ENCODE assay signal across 11 cellular contexts in the genomic region with DNA sequence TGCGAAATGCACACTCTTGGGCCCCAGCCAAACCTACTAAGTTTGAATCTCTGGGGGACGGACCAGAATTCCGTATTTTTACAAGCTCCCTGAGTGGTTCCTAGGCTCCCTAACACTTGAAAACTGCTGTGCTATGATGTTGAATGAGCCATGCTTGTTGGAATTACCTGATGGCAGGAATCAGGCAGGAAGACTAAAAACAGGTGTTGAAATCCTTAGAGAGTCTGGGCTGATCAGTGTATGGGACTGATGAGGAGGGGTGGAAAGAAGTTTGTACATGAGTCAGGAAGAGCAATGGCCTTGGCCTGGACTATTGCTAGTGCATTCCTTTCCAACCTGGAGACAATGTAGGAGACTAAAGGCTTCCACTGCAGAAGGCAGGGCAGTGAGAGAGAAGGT. TPM values are rescaled to one million over a fixed set of nuclear protein-coding genes. Genes with fewer than 3 reads are reported as not detected.
DNase-seq lines count a peak whose midpoint lies in the region; ATAC-seq and TF ChIP-seq lines count a peak whose summit lies in the region.
"Had no signal": no experiment of that assay in that cellular context is flagged by ENCODE, and none has a peak within 500 bp of the region (broad histone marks: within the 10 kb centered on the region; RNA-seq: fewer than 3 reads in every experiment).

No MANE protein-coding gene starts in this region.

- H3K4me1 Mint-ChIP-seq in stimulated activated naive CD8-positive, alpha-beta T cell treated with anti-CD3 and anti-CD28 coated beads, Interleukin-15, Interleukin-2, amounts not matched to agents 100 ng/mL and 50 ng/mL, for 24 hours (ENCODE audit: low read depth), result peaks cover 39% of the 10 kb centered on the region

- H3K9me3 Mint-ChIP-seq in stimulated activated naive CD8-positive, alpha-beta T cell treated with anti-CD3 and anti-CD28 coated beads, Interleukin-15, Interleukin-2, amounts not matched to agents 100 ng/mL and 50 ng/mL, for 24 hours, result no peaks in the 10 kb centered on the region

- no peak overlapping the region for H3K4me3 ChIP-seq in mucosa of descending colon
- H3K4me3 ChIP-seq: GM12878, SK-N-MC had no signal

- no peaks in the 10 kb centered on the region for H3K9me3 ChIP-seq in mucosa of descending colon

- ATAC-seq in stimulated activated naive CD8-positive, alpha-beta T cell treated with anti-CD3 and anti-CD28 coated beads, Interleukin-15, Interleukin-2, amounts not matched to agents 100 U/mL and 50 U/mL, for 24 hours, result no peak
- ATAC-seq in mucosa of descending colon, result no peak
- ATAC-seq in GM19023 (IDR thresholded peaks at IDR 0.05; ENCODE audit: unreplicated experiment), result no peak
- ATAC-seq: GM12878 had no signal

- H3K4me1 ChIP-seq in mucosa of descending colon (ENCODE audit: low read depth), result peaks cover 11% of the 10 kb centered on the region

- no peaks in the 10 kb centered on the region for H3K36me3 ChIP-seq in mucosa of descending colon (ENCODE audit: low read depth)

- no peaks in the 10 kb centered on the region for H3K27me3 Mint-ChIP-seq in stimulated activated naive CD8-positive, alpha-beta T cell treated with anti-CD3 and anti-CD28 coated beads, Interleukin-15, Interleukin-2, amounts not matched to agents 100 ng/mL and 50 ng/mL, for 24 hours

- H3K36me3 Mint-ChIP-seq in stimulated activated naive CD8-positive, alpha-beta T cell treated with anti-CD3 and anti-CD28 coated beads, Interleukin-15, Interleukin-2, amounts not matched to agents 100 ng/mL and 50 ng/mL, for 24 hours (ENCODE audit: low read depth), result no peaks in the 10 kb centered on the region

- TF ChIP-seq CTCF in mucosa of descending colon (IDR thresholded peaks at IDR 0.05), result no peak

- H3K27ac Mint-ChIP-seq in stimulated activated naive CD8-positive, alpha-beta T cell treated with anti-CD3 and anti-CD28 coated beads, Interleukin-15, Interleukin-2, amounts not matched to agents 100 ng/mL and 50 ng/mL, for 24 hours, result peak overlapping the region; percentile 84

- no peak overlapping the region for H3K4me3 Mint-ChIP-seq in stimulated activated naive CD8-positive, alpha-beta T cell treated with anti-CD3 and anti-CD28 coated beads, Interleukin-15, Interleukin-2, amounts not matched to agents 100 ng/mL and 50 ng/mL, for 24 hours

- intact Hi-C loops in mucosa of descending colon (cut with DNase I, micrococcal nuclease), result no loop called here

- no peak for DNase-seq in stimulated activated naive CD8-positive, alpha-beta T cell treated with anti-CD3 and anti-CD28 coated beads, Interleukin-15, Interleukin-2, amounts not matched to agents 100 U/mL and 50 U/mL, for 24 hours
- DNase-seq in dermis blood vessel endothelial cell (peak; percentile 11), mucosa of descending colon (no peak)
- DNase-seq in activated CD8-positive, alpha-beta memory T cell treated with anti-CD3 and anti-CD28 coated beads, Interleukin-2, amount 50 U/mL, for 48 hours, result no peak
- DNase-seq: DMS79 treated with DMSO at 0.1 percent for 48 hours, NCI-H1092 had no signal

RNA-seq across cellular contexts. Expression of a gene that starts 24.9 kb away (rescaled TPM):
- 134 and 157 TPM in 2 replicates for total RNA-seq in dermis blood vessel endothelial cell
- total RNA-seq in mucosa of descending colon, result 100 to 1,000 TPM; 201 to 464 (median 319) TPM

RNA-seq across cellular contexts. Expression of a gene that starts 39.4 kb away (rescaled TPM):
- total RNA-seq in dermis blood vessel endothelial cell (0.17 TPM in 1 of 2 replicates, not detected in the other), mucosa of descending colon (not detected)
- total RNA-seq: GM12878, kidney epithelial cell had no signal

RNA-seq across cellular contexts. Expression of a gene that starts 46.9 kb away (rescaled TPM):
- total RNA-seq in dermis blood vessel endothelial cell, result 26.5 and 50.2 TPM in 2 replicates
- 100 to 1,000 TPM in 1 of 3 donors, 10 to 100 TPM in 2; 77.1 to 101 (median 92.1) TPM for total RNA-seq in mucosa of descending colon

RNA-seq across cellular contexts. Expression of a gene that starts 47.3 kb away (rescaled TPM):
- total RNA-seq in dermis blood vessel endothelial cell, result 162 and 185 TPM in 2 replicates
- total RNA-seq in mucosa of descending colon, result 10 to 100 TPM; 80.2 to 97.0 (median 94.1) TPM

RNA-seq across cellular contexts. Expression of a gene that starts 56.4 kb away (rescaled TPM):
- total RNA-seq in dermis blood vessel endothelial cell (not detected in 2 replicates), mucosa of descending colon (1 to 10 TPM in 2 of 3 donors, under 1 TPM in 1; 0.64 to 3.7 (median 3.3) TPM)
